15 cellular contexts compared by ENCODE assay signal in the genomic region with DNA sequence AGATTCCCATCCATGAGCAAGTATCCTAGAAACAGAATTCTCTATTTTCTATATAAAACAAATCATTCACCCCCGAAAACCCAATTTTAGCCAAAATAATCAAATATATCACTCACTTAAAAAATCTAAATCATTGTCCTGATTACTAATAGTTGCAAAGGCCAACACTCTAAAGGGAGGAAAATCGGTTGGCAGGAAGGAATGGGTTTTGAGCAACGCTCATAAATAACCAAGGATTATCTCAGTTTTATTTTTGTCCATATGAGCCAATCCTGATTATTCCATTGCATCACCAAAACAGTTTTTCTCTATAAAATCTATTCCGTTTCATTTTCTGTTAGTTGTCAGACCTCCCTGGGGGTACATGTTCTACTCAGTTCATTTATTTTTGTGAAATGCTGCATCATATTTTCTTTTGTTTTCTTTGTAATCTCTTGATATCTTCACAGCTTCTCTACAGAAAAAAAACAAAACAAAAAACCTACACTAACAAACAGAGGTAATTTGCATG.
DNase-seq lines count a peak whose midpoint lies in the region; ATAC-seq and TF ChIP-seq lines count a peak whose summit lies in the region.
"Had no signal": no experiment of that assay in that cellular context is flagged by ENCODE, and none has a peak within 500 bp of the region (broad histone marks: within the 10 kb centered on the region; RNA-seq: fewer than 3 reads in every experiment).

No MANE protein-coding gene starts in this region.

- H3K4me3 ChIP-seq in adipocyte (ENCODE audit: low read length) (peak overlapping the region; percentile 59), aorta (ENCODE audit: low read length in 2 of 2) (no peak overlapping the region)
- H3K4me3 ChIP-seq: A549; BLaER1 treated with 17β-estradiol and CSF1 and Interleukin-3, amounts not matched to agents 10 nM and 100 nM; HAP-1; K562 had no signal

- WGBS in aorta, 2 donors = 5 to 10% methylated on average over 4 of the region's 4 CpGs

- H3K27me3 ChIP-seq in adipocyte (replicated peaks; ENCODE audit: control insufficient read depth, insufficient read depth, low read length) = peaks cover 5% of the 10 kb centered on the region
- no peaks in the 10 kb centered on the region for H3K27me3 ChIP-seq in aorta (ENCODE audit: control insufficient read depth in 1 of 2, insufficient read depth in 2 of 2, low read length in 1 of 2)
- H3K27me3 ChIP-seq: BLaER1 treated with 17β-estradiol and CSF1 and Interleukin-3, amounts not matched to agents 10 nM and 100 nM had no signal

- no peak for TF ChIP-seq CTCF in omental fat pad (IDR thresholded peaks at IDR 0.05)

- no peak overlapping the region for H3K27ac ChIP-seq in aorta (ENCODE audit: low read depth in 1 of 2, low read length in 2 of 2)
- H3K27ac ChIP-seq: A549; BLaER1 treated with 17β-estradiol and CSF1 and Interleukin-3, amounts not matched to agents 10 nM and 100 nM had no signal

- DNase-seq in HCEC 1CT = peak; percentile 23
- no peak for DNase-seq in adipocyte (ENCODE audit: low read depth)
- DNase-seq in omental fat pad (ENCODE audit: low spot score) = no peak
- DNase-seq in aorta = no peak
- DNase-seq in activated naive CD4-positive, alpha-beta T cell treated with Interleukin-2 at 50 U/mL for 16 hours = no peak
- DNase-seq in NCI-H1930 (lab: John Stamatoyannopoulos, UW) = no peak
- DNase-seq: CD4-positive, CD25-positive, alpha-beta regulatory T cell; DMS53; GOT3 had no signal

- no peaks in the 10 kb centered on the region for H3K9me3 ChIP-seq in adipocyte (ENCODE audit: control insufficient read depth, low read length)
- no peaks in the 10 kb centered on the region for H3K9me3 ChIP-seq in aorta (ENCODE audit: control insufficient read depth, low read length)
- H3K9me3 ChIP-seq: A549, HAP-1 had no signal

- intact Hi-C loops in aorta (cut with DNase I) = no loop called here

- H3K36me3 ChIP-seq in adipocyte (ENCODE audit: control insufficient read depth, insufficient read depth, low read length, severe bottlenecking) (no peaks in the 10 kb centered on the region), aorta (ENCODE audit: control insufficient read depth in 1 of 2, insufficient read depth in 2 of 2, low read length in 1 of 2) (no peaks in the 10 kb centered on the region)
- H3K36me3 ChIP-seq: BLaER1 treated with 17β-estradiol and CSF1 and Interleukin-3, amounts not matched to agents 10 nM and 100 nM; HAP-1 had no signal

- ATAC-seq in omental fat pad (ENCODE audit: low FRiP score) = peak; percentile 64
- ATAC-seq in aorta (ENCODE audit: low FRiP score) = peak; percentile 86
- no peak for ATAC-seq in HG03439 (IDR thresholded peaks at IDR 0.05; ENCODE audit: unreplicated experiment)
- ATAC-seq in HG02763 (IDR thresholded peaks at IDR 0.05; ENCODE audit: unreplicated experiment) = no peak
- ATAC-seq: A549, K562 had no signal

- H3K9ac ChIP-seq in adipocyte (ENCODE audit: low read length) = no peak overlapping the region
- H3K9ac ChIP-seq: BLaER1 treated with 17β-estradiol and CSF1 and Interleukin-3, amounts not matched to agents 10 nM and 100 nM had no signal

- H3K4me1 ChIP-seq in adipocyte (ENCODE audit: control insufficient read depth, insufficient read depth, low read length) = peaks cover 14% of the 10 kb centered on the region
- no peaks in the 10 kb centered on the region for H3K4me1 ChIP-seq in aorta (ENCODE audit: control insufficient read depth in 1 of 2, insufficient read depth in 2 of 2, low read length in 2 of 2)
- H3K4me1 ChIP-seq: A549; BLaER1 treated with 17β-estradiol and CSF1 and Interleukin-3, amounts not matched to agents 10 nM and 100 nM; HAP-1 had no signal

Comparison
In these comparisons a context has a peak if more than half of its experiments do, and no peak if none do; other contexts are left out.
1. ATAC-seq: peak in omental fat pad (single experiment) and aorta (single experiment); none in HG03439 (single experiment) and HG02763 (single experiment).